1 cellular context compared by ENCODE assay signal in genomic region chr2:177392373-177393246, GRCh38.
A peak's percentile ranks its signal among the peaks of the same experiment; 100 is the strongest.
TF ChIP-seq lines count a peak whose summit lies in the region.

Gene AGPS (plus strand): TSS chr2:177392773. CDS start chr2:177392790, 17 bp downstream.

TF ChIP-seq in HEK293, 187 proteins besides CTCF, POLR2A, EP300 and RAD21 (continued from another document and continues in another):
- no peak for TF ChIP-seq ZBTB6 (tag by site-specific recombination; IDR thresholded peaks at IDR 0.05)
- no peak; the same call in 1 of the 2 replicates for TF ChIP-seq ZNF341 (tag by site-specific recombination; IDR thresholded peaks at IDR 0.05; ENCODE audit: low read depth)
- TF ChIP-seq ZNF2 (tag by site-specific recombination; IDR thresholded peaks at IDR 0.05) = peak; percentile 61; the same call in 1 of the 2 replicates
- TF ChIP-seq KLF17 (tag by site-specific recombination; IDR thresholded peaks at IDR 0.05) = 0 out of 2 replicates have a peak, but pooled peaks have one; percentile 9
- peak; percentile 90 for TF ChIP-seq ZFHX2 (tag by site-specific recombination; conservative IDR thresholded peaks at IDR 0.05)
- TF ChIP-seq KLF16 (tag by site-specific recombination; IDR thresholded peaks at IDR 0.05) = 0 out of 2 replicates have a peak, but pooled peaks have one; percentile 16
- TF ChIP-seq ZNF548 (tag by site-specific recombination; IDR thresholded peaks at IDR 0.05) = no peak
- TF ChIP-seq ZNF791 (tag by site-specific recombination; IDR thresholded peaks at IDR 0.05) = no peak
- no peak for TF ChIP-seq ZNF513 (tag by site-specific recombination; IDR thresholded peaks at IDR 0.05)
- TF ChIP-seq BCL11A (tag by site-specific recombination; IDR thresholded peaks at IDR 0.05; ENCODE audit: low read depth) = peak; percentile 55; the same call in 1 of the 2 replicates
- TF ChIP-seq ZNF501 (tag by site-specific recombination; IDR thresholded peaks at IDR 0.05) = peak; percentile 48
- TF ChIP-seq YY1 (tag by site-specific recombination; IDR thresholded peaks at IDR 0.05) = peak; percentile 75
- TF ChIP-seq ZNF423 (tag by site-specific recombination; IDR thresholded peaks at IDR 0.05) = 0 out of 2 replicates have a peak, but pooled peaks have one; percentile 28
- no peak for TF ChIP-seq SP3 (tag by site-specific recombination; IDR thresholded peaks at IDR 0.05)
- TF ChIP-seq ZNF837 (tag by site-specific recombination; IDR thresholded peaks at IDR 0.05) = no peak
- TF ChIP-seq KLF10 (tag by site-specific recombination; IDR thresholded peaks at IDR 0.05) = peak; percentile 11; the same call in 1 of the 2 replicates
- TF ChIP-seq ZNF785 (tag by site-specific recombination; IDR thresholded peaks at IDR 0.05) = no peak
- TF ChIP-seq MYNN (tag by site-specific recombination; IDR thresholded peaks at IDR 0.05; ENCODE audit: borderline replicate concordance) = no peak
- no peak for TF ChIP-seq ZNF544 (tag by site-specific recombination; IDR thresholded peaks at IDR 0.05)
- TF ChIP-seq GFI1B (tag by site-specific recombination; IDR thresholded peaks at IDR 0.05) = no peak
- peak; percentile 78 for TF ChIP-seq PRDM10 (tag by site-specific recombination; IDR thresholded peaks at IDR 0.05)
- TF ChIP-seq KLF9 (tag by site-specific recombination; IDR thresholded peaks at IDR 0.05; ENCODE audit: low read depth) = no peak
- no peak for TF ChIP-seq ZNF366 (tag by site-specific recombination; conservative IDR thresholded peaks at IDR 0.05)
- TF ChIP-seq ZBTB17 (tag by site-specific recombination; IDR thresholded peaks at IDR 0.05) = peak; percentile 59
- no peak for TF ChIP-seq TSHZ1 (tag by site-specific recombination; IDR thresholded peaks at IDR 0.05; ENCODE audit: borderline replicate concordance)
- TF ChIP-seq INSM2 (tag by site-specific recombination; IDR thresholded peaks at IDR 0.05) = no peak
- no peak for TF ChIP-seq PRDM1 (tag by site-specific recombination; IDR thresholded peaks at IDR 0.05)
- 0 out of 2 replicates have a peak, but pooled peaks have one; percentile 17 for TF ChIP-seq ZFP37 (tag by site-specific recombination; IDR thresholded peaks at IDR 0.05)
- peak; percentile 64 for TF ChIP-seq SP7 (tag by site-specific recombination; IDR thresholded peaks at IDR 0.05)
- no peak for TF ChIP-seq ZNF704 (tag by site-specific recombination; IDR thresholded peaks at IDR 0.05)
- peak; percentile 32; the same call in 1 of the 2 replicates for TF ChIP-seq ZIC2 (tag by site-specific recombination; IDR thresholded peaks at IDR 0.05)
- no peak for TF ChIP-seq ZSCAN18 (tag by site-specific recombination; IDR thresholded peaks at IDR 0.05)
- TF ChIP-seq ZNF707 (tag by site-specific recombination; IDR thresholded peaks at IDR 0.05) = no peak
- TF ChIP-seq TCF7L2 (IDR thresholded peaks at IDR 0.05; ENCODE audit: borderline replicate concordance, low read depth, low read length) = no peak
- TF ChIP-seq ZNF335 (tag by site-specific recombination; conservative IDR thresholded peaks at IDR 0.05) = peak; percentile 71
- TF ChIP-seq HIC1 (tag by site-specific recombination; IDR thresholded peaks at IDR 0.05) = peak; percentile 62; the same call in 1 of the 2 replicates
- TF ChIP-seq ZNF76 (tag by site-specific recombination; IDR thresholded peaks at IDR 0.05; ENCODE audit: borderline replicate concordance, low read depth) = peak; percentile 91
- TF ChIP-seq SP2 (tag by site-specific recombination; IDR thresholded peaks at IDR 0.05) = peak; percentile 25; the same call in 1 of the 2 replicates
- 0 out of 2 replicates have a peak, but pooled peaks have one; percentile 16 for TF ChIP-seq ZNF843 (tag by site-specific recombination; IDR thresholded peaks at IDR 0.05)
- no peak for TF ChIP-seq ZNF48 (tag by site-specific recombination; IDR thresholded peaks at IDR 0.05)
- no peak for TF ChIP-seq ZNF311 (tag by site-specific recombination; IDR thresholded peaks at IDR 0.05; ENCODE audit: borderline replicate concordance)
- peak; percentile 34; the same call in 1 of the 2 replicates for TF ChIP-seq ZNF324 (tag by site-specific recombination; IDR thresholded peaks at IDR 0.05)
- no peak for TF ChIP-seq ZNF473 (tag by site-specific recombination; IDR thresholded peaks at IDR 0.05)
- peak; percentile 49; the same call in 1 of the 2 replicates for TF ChIP-seq KLF7 (tag by site-specific recombination; IDR thresholded peaks at IDR 0.05; ENCODE audit: borderline replicate concordance)
- TF ChIP-seq ZNF16 (tag by site-specific recombination; IDR thresholded peaks at IDR 0.05; ENCODE audit: low read depth) = no peak
- no peak for TF ChIP-seq ZNF670 (tag by site-specific recombination; IDR thresholded peaks at IDR 0.05; ENCODE audit: low read depth)
- 0 out of 2 replicates have a peak, but pooled peaks have one; percentile 16 for TF ChIP-seq KLF1 (tag by site-specific recombination; IDR thresholded peaks at IDR 0.05)
